1 cellular context compared by ENCODE assay signal in the genomic region with DNA sequence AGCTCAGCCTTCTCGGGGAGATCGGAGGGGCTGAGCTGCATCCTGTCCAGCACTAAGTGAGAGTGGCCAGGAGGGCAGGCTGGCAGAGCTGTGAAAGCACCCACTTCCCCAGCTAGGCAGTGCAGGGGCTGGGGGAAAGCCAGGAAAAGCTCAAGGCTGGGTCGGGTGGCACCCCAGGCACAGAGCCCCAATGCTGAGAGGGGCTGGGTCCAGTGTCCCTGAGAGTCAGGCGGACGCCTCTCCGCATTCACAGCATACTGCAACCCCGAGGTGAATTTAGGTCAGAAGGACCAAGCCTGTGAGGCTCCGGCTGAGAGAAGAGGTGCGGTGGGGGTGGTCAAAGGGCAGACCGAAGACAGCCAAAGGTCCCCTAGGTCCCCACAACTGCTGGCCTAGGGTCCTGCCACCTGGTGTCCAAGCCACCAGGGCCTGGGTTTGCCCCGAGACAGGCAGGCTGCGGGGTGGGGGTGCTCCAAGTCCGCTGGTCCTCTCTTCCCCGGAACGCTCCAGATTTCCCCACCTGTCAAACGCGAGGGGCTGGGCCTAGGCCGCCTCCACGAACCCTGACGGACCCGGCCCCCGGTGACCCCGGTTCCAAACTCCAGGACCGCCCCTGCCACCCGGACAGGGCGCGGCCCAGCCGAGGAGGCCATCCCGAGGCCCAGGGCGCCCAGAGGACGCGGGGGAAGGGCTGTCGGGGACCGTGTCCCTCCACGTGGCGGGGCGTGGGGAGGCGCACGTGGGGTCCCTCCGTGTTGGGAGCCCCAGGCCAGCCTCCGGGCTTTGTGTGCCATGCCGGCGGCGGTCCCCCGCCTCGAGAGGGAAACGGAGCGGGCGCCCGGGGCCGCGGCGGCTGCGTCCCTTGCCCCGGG.
TF ChIP-seq lines count a peak whose summit lies in the region.

No MANE protein-coding gene starts in this region.

TF ChIP-seq in GM12878, 131 proteins besides CTCF, POLR2A, EP300 and RAD21:
- TF ChIP-seq RB1 (IDR thresholded peaks at IDR 0.05; ENCODE audit: borderline replicate concordance) (0 out of 2 replicates have a peak, but pooled peaks have one; percentile 18), GATAD2B (conservative IDR thresholded peaks at IDR 0.05; ENCODE audit: low read depth) (peak; percentile 72), JUNB (IDR thresholded peaks at IDR 0.05) (no peak), BACH1 (IDR thresholded peaks at IDR 0.05; ENCODE audit: borderline replicate concordance) (peak; percentile 43; the same call in 1 of the 2 replicates), MXI1 (IDR thresholded peaks at IDR 0.05; ENCODE audit: low read depth, low read length) (peak; percentile 93), LARP7 (IDR thresholded peaks at IDR 0.05) (peak; percentile 65; the same call in 1 of the 2 replicates), SIN3A (IDR thresholded peaks at IDR 0.05; ENCODE audit: low read depth, low read length) (peak; percentile 90), EED (IDR thresholded peaks at IDR 0.05; ENCODE audit: low read depth) (no peak), BHLHE40 (IDR thresholded peaks at IDR 0.05; ENCODE audit: borderline replicate concordance in 1 of 2, low read depth in 2 of 2, low read length in 1 of 2) (peak in 1 of 2 experiments; percentile 73; a peak in 2 of 4 replicates), NR2F1 (conservative IDR thresholded peaks at IDR 0.05) (peak; percentile 73), BRCA1 (IDR thresholded peaks at IDR 0.05; ENCODE audit: low read depth, low read length) (no peak), CHD1 (IDR thresholded peaks at IDR 0.05; ENCODE audit: low read depth, low read length) (no peak), ZNF24 (IDR thresholded peaks at IDR 0.05) (no peak), MYC (IDR thresholded peaks at IDR 0.05; ENCODE audit: insufficient read depth, insufficient read length, insufficient replicate concordance, low read length, severe bottlenecking) (peak; percentile 98), DPF2 (IDR thresholded peaks at IDR 0.05) (peak; percentile 12; the same call in 1 of the 2 replicates), MAX (IDR thresholded peaks at IDR 0.05; ENCODE audit: low read depth, low read length) (peak; percentile 85; the same call in 1 of the 2 replicates)
- TF ChIP-seq, protein P1, sequence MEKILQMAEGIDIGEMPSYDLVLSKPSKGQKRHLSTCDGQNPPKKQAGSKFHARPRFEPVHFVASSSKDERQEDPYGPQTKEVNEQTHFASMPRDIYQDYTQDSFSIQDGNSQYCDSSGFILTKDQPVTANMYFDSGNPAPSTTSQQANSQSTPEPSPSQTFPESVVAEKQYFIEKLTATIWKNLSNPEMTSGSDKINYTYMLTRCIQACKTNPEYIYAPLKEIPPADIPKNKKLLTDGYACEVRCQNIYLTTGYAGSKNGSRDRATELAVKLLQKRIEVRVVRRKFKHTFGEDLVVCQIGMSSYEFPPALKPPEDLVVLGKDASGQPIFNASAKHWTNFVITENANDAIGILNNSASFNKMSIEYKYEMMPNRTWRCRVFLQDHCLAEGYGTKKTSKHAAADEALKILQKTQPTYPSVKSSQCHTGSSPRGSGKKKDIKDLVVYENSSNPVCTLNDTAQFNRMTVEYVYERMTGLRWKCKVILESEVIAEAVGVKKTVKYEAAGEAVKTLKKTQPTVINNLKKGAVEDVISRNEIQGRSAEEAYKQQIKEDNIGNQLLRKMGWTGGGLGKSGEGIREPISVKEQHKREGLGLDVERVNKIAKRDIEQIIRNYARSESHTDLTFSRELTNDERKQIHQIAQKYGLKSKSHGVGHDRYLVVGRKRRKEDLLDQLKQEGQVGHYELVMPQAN (conservative IDR thresholded peaks at IDR 0.05), result peak; percentile 94
- TF ChIP-seq, protein P2, sequence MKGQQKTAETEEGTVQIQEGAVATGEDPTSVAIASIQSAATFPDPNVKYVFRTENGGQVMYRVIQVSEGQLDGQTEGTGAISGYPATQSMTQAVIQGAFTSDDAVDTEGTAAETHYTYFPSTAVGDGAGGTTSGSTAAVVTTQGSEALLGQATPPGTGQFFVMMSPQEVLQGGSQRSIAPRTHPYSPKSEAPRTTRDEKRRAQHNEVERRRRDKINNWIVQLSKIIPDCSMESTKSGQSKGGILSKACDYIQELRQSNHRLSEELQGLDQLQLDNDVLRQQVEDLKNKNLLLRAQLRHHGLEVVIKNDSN (IDR thresholded peaks at IDR 0.05; ENCODE audit: borderline replicate concordance, extremely low read length, insufficient read depth, low read depth, low read length), result peak; percentile 51
- TF ChIP-seq, protein P3, sequence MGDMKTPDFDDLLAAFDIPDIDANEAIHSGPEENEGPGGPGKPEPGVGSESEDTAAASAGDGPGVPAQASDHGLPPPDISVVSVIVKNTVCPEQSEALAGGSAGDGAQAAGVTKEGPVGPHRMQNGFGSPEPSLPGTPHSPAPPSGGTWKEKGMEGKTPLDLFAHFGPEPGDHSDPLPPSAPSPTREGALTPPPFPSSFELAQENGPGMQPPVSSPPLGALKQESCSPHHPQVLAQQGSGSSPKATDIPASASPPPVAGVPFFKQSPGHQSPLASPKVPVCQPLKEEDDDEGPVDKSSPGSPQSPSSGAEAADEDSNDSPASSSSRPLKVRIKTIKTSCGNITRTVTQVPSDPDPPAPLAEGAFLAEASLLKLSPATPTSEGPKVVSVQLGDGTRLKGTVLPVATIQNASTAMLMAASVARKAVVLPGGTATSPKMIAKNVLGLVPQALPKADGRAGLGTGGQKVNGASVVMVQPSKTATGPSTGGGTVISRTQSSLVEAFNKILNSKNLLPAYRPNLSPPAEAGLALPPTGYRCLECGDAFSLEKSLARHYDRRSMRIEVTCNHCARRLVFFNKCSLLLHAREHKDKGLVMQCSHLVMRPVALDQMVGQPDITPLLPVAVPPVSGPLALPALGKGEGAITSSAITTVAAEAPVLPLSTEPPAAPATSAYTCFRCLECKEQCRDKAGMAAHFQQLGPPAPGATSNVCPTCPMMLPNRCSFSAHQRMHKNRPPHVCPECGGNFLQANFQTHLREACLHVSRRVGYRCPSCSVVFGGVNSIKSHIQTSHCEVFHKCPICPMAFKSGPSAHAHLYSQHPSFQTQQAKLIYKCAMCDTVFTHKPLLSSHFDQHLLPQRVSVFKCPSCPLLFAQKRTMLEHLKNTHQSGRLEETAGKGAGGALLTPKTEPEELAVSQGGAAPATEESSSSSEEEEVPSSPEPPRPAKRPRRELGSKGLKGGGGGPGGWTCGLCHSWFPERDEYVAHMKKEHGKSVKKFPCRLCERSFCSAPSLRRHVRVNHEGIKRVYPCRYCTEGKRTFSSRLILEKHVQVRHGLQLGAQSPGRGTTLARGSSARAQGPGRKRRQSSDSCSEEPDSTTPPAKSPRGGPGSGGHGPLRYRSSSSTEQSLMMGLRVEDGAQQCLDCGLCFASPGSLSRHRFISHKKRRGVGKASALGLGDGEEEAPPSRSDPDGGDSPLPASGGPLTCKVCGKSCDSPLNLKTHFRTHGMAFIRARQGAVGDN (IDR thresholded peaks at IDR 0.05), result peak; percentile 11; the same call in 1 of the 2 replicates
